Comparison of ENCODE assay signal across 14 cellular contexts in genomic region chr10:66928000-66928770, GRCh38. TPM values are rescaled to one million over a fixed set of nuclear protein-coding genes. Genes with fewer than 3 reads are reported as not detected.
A peak's percentile ranks its signal among the peaks of the same experiment; 100 is the strongest.
DNase-seq lines count a peak whose midpoint lies in the region; ATAC-seq, FAIRE-seq and TF ChIP-seq lines count a peak whose summit lies in the region.
"Had no signal": no experiment of that assay in that cellular context is flagged by ENCODE, and none has a peak within 500 bp of the region (broad histone marks: within the 10 kb centered on the region; RNA-seq: fewer than 3 reads in every experiment).

No MANE protein-coding gene starts in this region.

- H3K79me1 ChIP-seq in mesendoderm (ENCODE audit: low read length): no peaks in the 10 kb centered on the region

- POLR2A ChIA-PET in activated CD4-positive, alpha-beta T cell treated with anti-CD3 and anti-CD28 coated beads for 36 hours (lab: Charles Lee): no interaction called here

- no peak for ATAC-seq in activated CD4-positive, alpha-beta T cell treated with anti-CD3 and anti-CD28 coated beads for 36 hours
- ATAC-seq: GM12878 had no signal

- peak overlapping the region; percentile 19 for H3K23ac ChIP-seq in mesendoderm (ENCODE audit: low read length)

- H4K5ac ChIP-seq in mesendoderm (ENCODE audit: low read length): no peak overlapping the region

- no peak overlapping the region for H2AK5ac ChIP-seq in mesendoderm (ENCODE audit: low read length)

- no peaks in the 10 kb centered on the region for H3K4me1 Mint-ChIP-seq in activated CD4-positive, alpha-beta T cell treated with anti-CD3 and anti-CD28 coated beads for 36 hours
- H3K4me1 Mint-ChIP-seq in type B pancreatic cell (ENCODE audit: unreplicated experiment) (peaks cover 26% of the 10 kb centered on the region), immature natural killer cell (no peaks in the 10 kb centered on the region)
- H3K4me1 Mint-ChIP-seq: activated naive CD4-positive, alpha-beta T cell treated with anti-CD3 and anti-CD28 coated beads, Interleukin-2, amount 10 ng/mL, durations not matched to agents 7 days and 5 days had no signal

- DNase-seq in activated CD4-positive, alpha-beta T cell treated with anti-CD3 and anti-CD28 coated beads for 36 hours: peak; percentile 4
- no peak for DNase-seq in activated CD4-positive, alpha-beta T cell treated with anti-CD3 and anti-CD28 coated beads for 1 hour
- peak; percentile 38 for DNase-seq in mesendoderm
- DNase-seq in type B pancreatic cell (ENCODE audit: extremely low spot score, unreplicated experiment): no peak
- no peak for DNase-seq in GM19239 (ENCODE audit: insufficient read length, low spot score)
- no peak for DNase-seq in activated CD8-positive, alpha-beta memory T cell treated with anti-CD3 and anti-CD28 coated beads, Interleukin-2, amount 50 U/mL, for 4 hours
- no peak for DNase-seq in immature natural killer cell
- DNase-seq: activated naive CD4-positive, alpha-beta T cell treated with anti-CD3 and anti-CD28 coated beads, Interleukin-2, amount 10 ng/mL, durations not matched to agents 7 days and 5 days; AML-193 had no signal

- H3K4ac ChIP-seq in mesendoderm (ENCODE audit: low read depth, low read length): no peak overlapping the region

- peaks cover 34% of the 10 kb centered on the region for H3K27me3 ChIP-seq in ectodermal cell (ENCODE audit: control insufficient read depth, insufficient read depth, low read length, poor library complexity, severe bottlenecking)
- H3K27me3 ChIP-seq in mesendoderm (ENCODE audit: insufficient read depth, low read length, poor library complexity): peaks cover 9% of the 10 kb centered on the region

- no peak for TF ChIP-seq CTCF in type B pancreatic cell (conservative IDR thresholded peaks at IDR 0.05)

- H3K4me3 ChIP-seq in ectodermal cell (ENCODE audit: insufficient read depth, low read depth, low read length) (peak overlapping the region; percentile 2), mesendoderm (ENCODE audit: low read length) (no peak overlapping the region)
- H3K4me3 ChIP-seq: GM12878, thoracic aorta had no signal

- H3K27ac Mint-ChIP-seq in activated CD4-positive, alpha-beta T cell treated with anti-CD3 and anti-CD28 coated beads for 36 hours: no peak overlapping the region
- peak overlapping the region; percentile 25 for H3K27ac Mint-ChIP-seq in type B pancreatic cell
- no peak overlapping the region for H3K27ac Mint-ChIP-seq in immature natural killer cell
- H3K27ac Mint-ChIP-seq: activated naive CD4-positive, alpha-beta T cell treated with anti-CD3 and anti-CD28 coated beads, Interleukin-2, amount 10 ng/mL, durations not matched to agents 7 days and 5 days had no signal

- H2BK5ac ChIP-seq in mesendoderm (ENCODE audit: low read length): no peak overlapping the region

- H3K56ac ChIP-seq in mesendoderm (ENCODE audit: low read length): peak overlapping the region; percentile 34

- no peak overlapping the region for H2BK120ac ChIP-seq in mesendoderm (ENCODE audit: low read depth, low read length)

- peak overlapping the region; percentile 50 for H3K4me2 ChIP-seq in mesendoderm (ENCODE audit: low read length)

- H3K9me3 ChIP-seq in ectodermal cell (ENCODE audit: control insufficient read depth, low read length): no peaks in the 10 kb centered on the region
- H3K9me3 ChIP-seq: thoracic aorta had no signal

- WGBS in ectodermal cell, 2 experiments: 49 to 55% methylated on average over 29 of the region's 29 CpGs
- no CpG with 5 or more reads among the region's 29 CpGs for WGBS in mesendoderm (ENCODE audit: extremely low coverage, insufficient coverage, low lambda C conversion rate)

- no peak overlapping the region for H3K18ac ChIP-seq in mesendoderm (ENCODE audit: low read length)

- peaks cover 40% of the 10 kb centered on the region for H3K27me3 Mint-ChIP-seq in activated CD4-positive, alpha-beta T cell treated with anti-CD3 and anti-CD28 coated beads for 36 hours
- peaks cover 58% of the 10 kb centered on the region for H3K27me3 Mint-ChIP-seq in type B pancreatic cell
- peaks cover 2 to 5% (median 3%) of the 10 kb centered on the region in 3 donors for H3K27me3 Mint-ChIP-seq in immature natural killer cell (ENCODE audit: low read depth in 3 of 3)

- intact Hi-C loops in activated CD4-positive, alpha-beta T cell treated with anti-CD3 and anti-CD28 coated beads for 36 hours (cut with DNase I, micrococcal nuclease): no loop called here

- H3K4me3 Mint-ChIP-seq in activated CD4-positive, alpha-beta T cell treated with anti-CD3 and anti-CD28 coated beads for 36 hours: no peak overlapping the region
- H3K4me3 Mint-ChIP-seq in type B pancreatic cell (peak overlapping the region; percentile 82), immature natural killer cell (no peak overlapping the region)
- H3K4me3 Mint-ChIP-seq: activated naive CD4-positive, alpha-beta T cell treated with anti-CD3 and anti-CD28 coated beads, Interleukin-2, amount 10 ng/mL, durations not matched to agents 7 days and 5 days had no signal

- no peak overlapping the region for H2BK15ac ChIP-seq in mesendoderm (replicated peaks; ENCODE audit: low read depth)

- H3K79me2 ChIP-seq in mesendoderm (ENCODE audit: control insufficient read depth, insufficient read depth, low read length): no peaks in the 10 kb centered on the region

- H3K9ac ChIP-seq in mesendoderm (ENCODE audit: low read length): peak overlapping the region; percentile 20

- CTCF ChIA-PET in activated CD4-positive, alpha-beta T cell treated with anti-CD3 and anti-CD28 coated beads for 36 hours (lab: Charles Lee): interaction anchor here (0.5 to 0.8 kb wide), 4 partner anchors 15 to 593 kb away, joined by 3 read pairs; no protein-coding TSS in a partner anchor

- H3K27ac ChIP-seq in ectodermal cell (ENCODE audit: insufficient read depth, low read depth, low read length, poor library complexity, severe bottlenecking) (no peak overlapping the region), mesendoderm (ENCODE audit: low read depth, low read length) (no peak overlapping the region)
- H3K27ac ChIP-seq: thoracic aorta had no signal

- H3K9me3 Mint-ChIP-seq in activated CD4-positive, alpha-beta T cell treated with anti-CD3 and anti-CD28 coated beads for 36 hours (ENCODE audit: low read depth): no peaks in the 10 kb centered on the region
- H3K9me3 Mint-ChIP-seq in type B pancreatic cell (no peaks in the 10 kb centered on the region), immature natural killer cell (peaks cover 0 to 1% (median 0%) of the 10 kb centered on the region in 6 donors)
- H3K9me3 Mint-ChIP-seq: activated naive CD4-positive, alpha-beta T cell treated with anti-CD3 and anti-CD28 coated beads, Interleukin-2, amount 10 ng/mL, durations not matched to agents 7 days and 5 days had no signal

- peaks cover 11% of the 10 kb centered on the region for H3K4me1 ChIP-seq in ectodermal cell (ENCODE audit: control insufficient read depth, insufficient read depth, low read length)
- no peaks in the 10 kb centered on the region for H3K4me1 ChIP-seq in mesendoderm (ENCODE audit: control insufficient read depth, low read depth, low read length)

- H3K36me3 ChIP-seq in ectodermal cell (ENCODE audit: control insufficient read depth, insufficient read depth, low read length): no peaks in the 10 kb centered on the region
- H3K36me3 ChIP-seq in mesendoderm (ENCODE audit: control insufficient read depth, insufficient read depth, low read length): no peaks in the 10 kb centered on the region
- H3K36me3 ChIP-seq: thoracic aorta had no signal

- FAIRE-seq in GM19239 (lab: Jason Lieb, UNC): no peak
- FAIRE-seq: GM12878 had no signal

- no peaks in the 10 kb centered on the region for H3K36me3 Mint-ChIP-seq in activated CD4-positive, alpha-beta T cell treated with anti-CD3 and anti-CD28 coated beads for 36 hours (ENCODE audit: low read depth)
- H3K36me3 Mint-ChIP-seq in type B pancreatic cell: no peaks in the 10 kb centered on the region
- H3K36me3 Mint-ChIP-seq in immature natural killer cell: no peaks in the 10 kb centered on the region
- H3K36me3 Mint-ChIP-seq: activated naive CD4-positive, alpha-beta T cell treated with anti-CD3 and anti-CD28 coated beads, Interleukin-2, amount 10 ng/mL, durations not matched to agents 7 days and 5 days had no signal

- no peak overlapping the region for H4K8ac ChIP-seq in mesendoderm (ENCODE audit: low read depth, low read length)

RNA-seq across cellular contexts. Expression of gene LRRTM3, which starts 2.3 kb away (rescaled TPM):
- not detected for total RNA-seq in activated CD4-positive, alpha-beta T cell treated with anti-CD3 and anti-CD28 coated beads for 36 hours
- 0.26 TPM for polyA plus RNA-seq in ectodermal cell (2013, experiment 1 of 4)
- 0.18 TPM for polyA plus RNA-seq in ectodermal cell (2013, experiment 2 of 4)
- polyA plus RNA-seq in ectodermal cell (2013, experiment 3 of 4): 0.53 TPM
- 0.36 TPM for polyA plus RNA-seq in ectodermal cell (2013, experiment 4 of 4)
- 0.04 TPM for polyA plus RNA-seq in mesendoderm (2013, experiment 1 of 2)
- 0.06 TPM for polyA plus RNA-seq in mesendoderm (2013, experiment 2 of 2)
- 2.0 and 2.5 TPM in 2 replicates for total RNA-seq in type B pancreatic cell (ENCODE audit: low replicate concordance)
- not detected for polyA plus RNA-seq in immature natural killer cell
- total RNA-seq: GM12878, H4, HT1080 had no signal
- polyA plus RNA-seq: GM12878 had no signal

Comparison
In these comparisons a context has a peak if more than half of its experiments do, and no peak if none do; other contexts are left out.
1. DNase-seq: peak in activated CD4-positive, alpha-beta T cell treated with anti-CD3 and anti-CD28 coated beads for 36 hours (single experiment) and mesendoderm (single experiment); none in activated CD4-positive, alpha-beta T cell treated with anti-CD3 and anti-CD28 coated beads for 1 hour (single experiment), type B pancreatic cell (single experiment), GM19239 (single experiment), activated CD8-positive, alpha-beta memory T cell treated with anti-CD3 and anti-CD28 coated beads, Interleukin-2, amount 50 U/mL, for 4 hours (single experiment) and immature natural killer cell (0 of 3).